ENCODE assay signal across 2 cellular contexts in the genomic region with DNA sequence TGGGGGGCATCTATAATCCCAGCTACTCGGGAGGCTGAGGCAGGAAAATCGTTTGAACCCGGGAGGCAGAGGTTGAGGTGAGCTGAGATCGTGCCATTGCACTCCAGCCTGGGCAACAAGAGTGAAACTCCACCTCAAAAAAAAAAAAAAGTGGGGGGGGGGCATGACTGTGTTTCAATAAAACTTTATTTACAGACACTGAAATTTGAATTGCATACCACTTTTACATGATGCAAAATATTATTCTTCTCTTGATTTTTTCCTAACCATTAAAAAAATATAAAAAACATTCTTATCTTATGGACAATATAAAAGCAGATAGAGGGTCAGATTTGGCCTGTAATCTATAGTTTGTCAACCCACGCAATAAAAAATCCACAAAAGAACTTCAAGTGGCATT.
A peak's percentile ranks its signal among the peaks of the same experiment; 100 is the strongest.
DNase-seq lines count a peak whose midpoint lies in the region; ATAC-seq, FAIRE-seq and TF ChIP-seq lines count a peak whose summit lies in the region.
"Not testable (repeated sequence)": the region's sequence is repeated elsewhere in the genome, so short reads cannot be mapped to it uniquely, and the experiment has no call there.

No MANE protein-coding gene starts in this region.

- H3K9me3 ChIP-seq in GM12878 (replicated peaks; ENCODE audit: control insufficient read depth, insufficient read depth, low read length); K562 (replicated peaks; ENCODE audit: control insufficient read depth, insufficient read depth, low read depth, low read length): not testable (repeated sequence)

- in situ Hi-C loops in GM12878 (cut with MboI); K562 (cut with MboI): not testable (repeated sequence)

- TF ChIP-seq CTCF in GM12878 (IDR thresholded peaks at IDR 0.05 in 2 of 3, conservative IDR thresholded peaks at IDR 0.05 in 1 of 3; ENCODE audit: control insufficient read depth in 2 of 3, extremely low read depth in 1 of 3, insufficient read depth in 1 of 3, low read depth in 3 of 3, low read length in 3 of 3); K562 (IDR thresholded peaks at IDR 0.05 in 2 of 3, conservative IDR thresholded peaks at IDR 0.05 in 1 of 3; ENCODE audit: insufficient read depth in 2 of 3, low read depth in 1 of 3, low read length in 3 of 3): not testable (repeated sequence)

- POLR2A ChIA-PET in GM12878 (lab: Charles Lee); K562 (lab: Yijun Ruan, JAX): not testable (repeated sequence)

- CTCF ChIA-PET in GM12878 (lab: Yijun Ruan, JAX); K562 (lab: Yijun Ruan, JAX; ENCODE audit: low intra/inter-chr PET ratio): not testable (repeated sequence)

- H4K20me1 ChIP-seq in GM12878 (ENCODE audit: control insufficient read depth, insufficient read depth); K562 (replicated peaks; ENCODE audit: control insufficient read depth, insufficient read depth, low read length): not testable (repeated sequence)

- not testable (repeated sequence) for H3K9me1 ChIP-seq in K562 (ENCODE audit: control insufficient read depth, insufficient read depth, low read length)

- RAD21 ChIA-PET in GM12878 (lab: Charles Lee; ENCODE audit: unreplicated experiment) = interaction anchor here (0.6 kb wide), 2 partner anchors 39 to 1290 kb away, joined by 4 read pairs; no protein-coding TSS in a partner anchor

- intact Hi-C loops in GM12878 (cut with micrococcal nuclease; ENCODE audit: unreplicated experiment); K562 (cut with micrococcal nuclease): not testable (repeated sequence)

- H2AFZ ChIP-seq in GM12878 (ENCODE audit: control insufficient read depth, low read depth, low read length); K562 (ENCODE audit: low read depth, low read length): not testable (repeated sequence)

- H3K79me2 ChIP-seq in GM12878 (ENCODE audit: control insufficient read depth, insufficient read depth, low read length); K562 (ENCODE audit: control insufficient read depth, insufficient read depth, low read length): not testable (repeated sequence)

- not testable (repeated sequence) for H3K27ac ChIP-seq in GM12878 (ENCODE audit: control insufficient read depth, insufficient read depth); K562 (ENCODE audit: extremely low read depth, low read depth, low read length)

- not testable (repeated sequence) for ATAC-seq in GM12878, K562

- not testable (repeated sequence) for DNase-seq in GM12878 (ENCODE audit: low read depth, low spot score); K562 (ENCODE audit: extremely low read depth in 1 of 4, low spot score in 3 of 4)

- not testable (repeated sequence) for H3K27me3 ChIP-seq in GM12878 (replicated peaks in 1 of 2; ENCODE audit: control insufficient read depth in 2 of 2, insufficient read depth in 2 of 2, low read length in 1 of 2); K562 (ENCODE audit: control insufficient read depth in 2 of 2, insufficient read depth in 2 of 2, low read length in 2 of 2)

- not testable (repeated sequence) for H3K36me3 ChIP-seq in GM12878 (ENCODE audit: control insufficient read depth in 2 of 2, insufficient read depth in 2 of 2, low read length in 1 of 2); K562 (ENCODE audit: control insufficient read depth, insufficient read depth, low read length)

- H3K4me2 ChIP-seq in GM12878 (ENCODE audit: control insufficient read depth, insufficient read depth); K562 (ENCODE audit: insufficient read depth, low read length): not testable (repeated sequence)

- not testable (repeated sequence) for TF ChIP-seq POLR2A in GM12878 (IDR thresholded peaks at IDR 0.05; ENCODE audit: low read depth, low read length); K562 (conservative IDR thresholded peaks at IDR 0.05)

- TF ChIP-seq EP300 in GM12878 (IDR thresholded peaks at IDR 0.05; ENCODE audit: borderline replicate concordance in 1 of 2, control insufficient read depth in 1 of 2, low read depth in 2 of 2, low read length in 2 of 2); K562 (IDR thresholded peaks at IDR 0.05; ENCODE audit: low read length): not testable (repeated sequence)

- TF ChIP-seq RAD21 in GM12878 (IDR thresholded peaks at IDR 0.05; ENCODE audit: insufficient read depth, low read depth, low read length); K562 (CRISPR knock-in tag; conservative IDR thresholded peaks at IDR 0.05 in 1 of 2, IDR thresholded peaks at IDR 0.05 in 1 of 2): not testable (repeated sequence)

- SMC1A ChIA-PET in GM12878 (lab: Charles Lee; ENCODE audit: uncharacterized antibody, unreplicated experiment) = not testable (repeated sequence)

- BruUV-seq in GM12878 (replicated peaks; lab: Mats Ljungman, UMichigan); K562 (replicated peaks; lab: Mats Ljungman, UMichigan): not testable (repeated sequence)

- H3K4me3 ChIP-seq in GM12878, K562: not testable (repeated sequence)

- H3K9ac ChIP-seq in GM12878 (ENCODE audit: control insufficient read depth, insufficient read depth, low read length); K562 (ENCODE audit: insufficient read depth in 1 of 2, low read depth in 2 of 2, low read length in 2 of 2): not testable (repeated sequence)

- FAIRE-seq in GM12878 (lab: Jason Lieb, UNC); K562 (lab: Jason Lieb, UNC): not testable (repeated sequence)

- WGBS in GM12878 (ENCODE audit: insufficient coverage, insufficient replicate concordance, low lambda C conversion rate, missing lambda C conversion rate) = 0% methylated on average over 1 of the region's 5 CpGs
- 6% methylated on average over 5 of the region's 5 CpGs for WGBS in K562 (ENCODE audit: insufficient coverage, low coverage, missing lambda C conversion rate)

- not testable (repeated sequence) for H3K4me1 ChIP-seq in GM12878 (ENCODE audit: control insufficient read depth, insufficient read depth, low read length); K562 (replicated peaks in 1 of 2; ENCODE audit: control insufficient read depth in 2 of 2, insufficient read depth in 2 of 2, low read length in 2 of 2)

TF ChIP-seq in K562, 482 proteins besides CTCF, POLR2A, EP300 and RAD21 (continues in another document):
- 0 out of 2 replicates have a peak, but pooled peaks have one; percentile 52 for TF ChIP-seq ZNF384 (IDR thresholded peaks at IDR 0.05; ENCODE audit: low read depth, low read length)
